15 cellular contexts compared by ENCODE assay signal in genomic region chr4:18039113-18039512, GRCh38. TPM values are rescaled to one million over a fixed set of nuclear protein-coding genes. Genes with fewer than 3 reads are reported as not detected.
A peak's percentile ranks its signal among the peaks of the same experiment; 100 is the strongest.
DNase-seq lines count a peak whose midpoint lies in the region; ATAC-seq and TF ChIP-seq lines count a peak whose summit lies in the region.
"Had no signal": no experiment of that assay in that cellular context is flagged by ENCODE, and none has a peak within 500 bp of the region (broad histone marks: within the 10 kb centered on the region; RNA-seq: fewer than 3 reads in every experiment).

No MANE protein-coding gene starts in this region.

- H3K79me2 ChIP-seq in mammary epithelial cell (ENCODE audit: insufficient read depth, low read length) = no peaks in the 10 kb centered on the region

- H3K9ac ChIP-seq in mammary epithelial cell (ENCODE audit: insufficient read depth, low read length) = no peak overlapping the region

- no peak overlapping the region for H3K4me3 ChIP-seq in mammary epithelial cell (replicated peaks in 1 of 3; ENCODE audit: insufficient read depth in 1 of 3, low read depth in 2 of 3, low read length in 3 of 3)
- H3K4me3 ChIP-seq: SJCRH30, uterus had no signal

- H3K36me3 ChIP-seq in mammary epithelial cell (ENCODE audit: insufficient read depth, low read length) = no peaks in the 10 kb centered on the region
- H3K36me3 ChIP-seq: neutrophil, SJCRH30, uterus had no signal

- BruUV-seq in mammary epithelial cell (replicated peaks; lab: Mats Ljungman, UMichigan) = no TSS peak

- TF ChIP-seq CTCF in mammary epithelial cell (conservative IDR thresholded peaks at IDR 0.05 in 1 of 2, IDR thresholded peaks at IDR 0.05 in 1 of 2; ENCODE audit: extremely low read depth in 1 of 2, insufficient read depth in 1 of 2, low read depth in 1 of 2, low read length in 2 of 2) (no peak), GM20000 (IDR thresholded peaks at IDR 0.05; ENCODE audit: extremely low read depth, missing control alignments) (no peak)

- ATAC-seq in GM18517 (IDR thresholded peaks at IDR 0.05; ENCODE audit: unreplicated experiment) = peak; percentile 47
- peak; percentile 51 for ATAC-seq in GM21529 (IDR thresholded peaks at IDR 0.05; ENCODE audit: unreplicated experiment)
- ATAC-seq in HG03175 (IDR thresholded peaks at IDR 0.05; ENCODE audit: unreplicated experiment) = peak; percentile 86
- no peak for ATAC-seq in HG03521 (IDR thresholded peaks at IDR 0.05; ENCODE audit: unreplicated experiment)
- ATAC-seq: sciatic nerve had no signal

- intact Hi-C loops in mammary epithelial cell (cut with micrococcal nuclease) = no loop called here

- CTCF ChIA-PET in mammary epithelial cell (lab: Charles Lee; ENCODE audit: low non-redundant PET) = no interaction called here

- DNase-seq in mammary epithelial cell (peak; percentile 64), NCI-H128 (lab: John Stamatoyannopoulos, UW; ENCODE audit: unreplicated experiment) (no peak), GM20000 (ENCODE audit: low spot score) (no peak)
- no peak for DNase-seq in activated CD4-positive, alpha-beta T cell treated with anti-CD3 and anti-CD28 coated beads for 1 hour
- DNase-seq: COR-L47; MV-4-11; SJCRH30; stimulated activated CD4-positive, alpha-beta T cell treated with anti-CD3 and anti-CD28 coated beads, Interleukin-4, amount 100 ng/mL, for 4 hours; uterus had no signal

- H3K9me3 ChIP-seq in mammary epithelial cell (replicated peaks; ENCODE audit: insufficient read depth, low read length) = no peaks in the 10 kb centered on the region
- H3K9me3 ChIP-seq: neutrophil, SJCRH30, uterus had no signal

- no peaks in the 10 kb centered on the region for H3K27me3 ChIP-seq in mammary epithelial cell (ENCODE audit: insufficient read depth, low read length)
- H3K27me3 ChIP-seq: neutrophil, SJCRH30, uterus had no signal

- in situ Hi-C loops in mammary epithelial cell (cut with MboI; ENCODE audit: low sequenced_read_pairs in 2 of 2) = no loop called here

- H4K20me1 ChIP-seq in mammary epithelial cell (ENCODE audit: insufficient read depth, low read length) = no peaks in the 10 kb centered on the region

- no peak overlapping the region for H2AFZ ChIP-seq in mammary epithelial cell (ENCODE audit: low read depth, low read length)

- 62% methylated on average over 2 of the region's 2 CpGs for WGBS in mammary epithelial cell (ENCODE audit: low coverage, missing lambda C conversion rate)

- no peak overlapping the region for H3K27ac ChIP-seq in mammary epithelial cell (ENCODE audit: insufficient read depth, low read depth, low read length)
- H3K27ac ChIP-seq: neutrophil, SJCRH30, uterus had no signal

- no peak overlapping the region for H3K4me2 ChIP-seq in mammary epithelial cell (ENCODE audit: insufficient read depth, low read depth, low read length)

- dilution Hi-C loops in mammary epithelial cell (cut with HindIII; ENCODE audit: low sequenced_read_pairs) = no loop called here

- H3K4me1 ChIP-seq in mammary epithelial cell (ENCODE audit: insufficient read depth, low read length) = no peaks in the 10 kb centered on the region
- H3K4me1 ChIP-seq: SJCRH30, uterus had no signal

RNA-seq across cellular contexts. Expression of gene LCORL, which starts 17.6 kb away (rescaled TPM):
- total RNA-seq in mammary epithelial cell = 10 to 100 TPM; 11.3 to 14.6 TPM
- polyA plus RNA-seq in mammary epithelial cell = 1.8 TPM
- polyA minus RNA-seq in mammary epithelial cell = 0.52 TPM
